Comparison of ENCODE assay signal across 18 cellular contexts in genomic region chr19:4016486-4016885, GRCh38. TPM values are rescaled to one million over a fixed set of nuclear protein-coding genes. Genes with fewer than 3 reads are reported as not detected.
DNase-seq lines count a peak whose midpoint lies in the region; ATAC-seq, FAIRE-seq and TF ChIP-seq lines count a peak whose summit lies in the region.
"Had no signal": no experiment of that assay in that cellular context is flagged by ENCODE, and none has a peak within 500 bp of the region (broad histone marks: within the 10 kb centered on the region; RNA-seq: fewer than 3 reads in every experiment).

No MANE protein-coding gene starts in this region.

- H3K27me3 Mint-ChIP-seq in HFFc6 (ENCODE audit: insufficient read depth) = peaks cover 7% of the 10 kb centered on the region
- no peaks in the 10 kb centered on the region for H3K27me3 Mint-ChIP-seq in activated CD8-positive, alpha-beta T cell treated with anti-CD3 and anti-CD28 coated beads, Interleukin-2, amount 10 ng/mL, durations not matched to agents 7 days and 5 days (ENCODE audit: low read depth)
- H3K27me3 Mint-ChIP-seq: activated naive CD4-positive, alpha-beta T cell treated with anti-CD3 and anti-CD28 coated beads, Interleukin-2, amount 50 U/mL, for 24 hours; central memory CD8-positive, alpha-beta T cell had no signal

- H2BK15ac ChIP-seq in mesenchymal stem cell (ENCODE audit: low read depth, poor library complexity, severe bottlenecking) = no peak overlapping the region

- no peak for ATAC-seq in K562
- ATAC-seq in activated CD8-positive, alpha-beta T cell treated with anti-CD3 and anti-CD28 coated beads, Interleukin-2, amount 10 ng/mL, durations not matched to agents 7 days and 5 days = no peak
- no peak for ATAC-seq in HG03378 (IDR thresholded peaks at IDR 0.05; ENCODE audit: unreplicated experiment)

- H3K27me3 ChIP-seq in K562 (ENCODE audit: control insufficient read depth in 2 of 2, insufficient read depth in 2 of 2, low read length in 2 of 2) (no peaks in the 10 kb centered on the region), mesenchymal stem cell (ENCODE audit: control insufficient read depth in 1 of 2, insufficient read depth in 1 of 2, low read length in 2 of 2) (no peaks in the 10 kb centered on the region), sigmoid colon (no peaks in the 10 kb centered on the region)

- POLR2A ChIA-PET in K562 (lab: Yijun Ruan, JAX) = interaction anchor here (0.5 kb wide), 1 partner anchor 407 kb away, joined by 3 read pairs; no protein-coding TSS in a partner anchor
- POLR2A ChIA-PET in activated CD8-positive, alpha-beta T cell treated with anti-CD3 and anti-CD28 coated beads, Interleukin-2, amount 10 ng/mL, durations not matched to agents 7 days and 5 days (lab: Charles Lee) = interaction anchor here (0.6 kb wide), 1 partner anchor 15 kb away, joined by 3 read pairs; no protein-coding TSS in a partner anchor

- TF ChIP-seq RAD21 in K562 (CRISPR knock-in tag; conservative IDR thresholded peaks at IDR 0.05 in 1 of 2, IDR thresholded peaks at IDR 0.05 in 1 of 2) = no peak

- peak overlapping the region; percentile 66 for H4K91ac ChIP-seq in mesenchymal stem cell (ENCODE audit: low read length)

- H2BK120ac ChIP-seq in mesenchymal stem cell (ENCODE audit: low read depth, low read length) = no peak overlapping the region

- H2BK12ac ChIP-seq in mesenchymal stem cell (ENCODE audit: low read length in 2 of 2) = peak overlapping the region in 1 of 2 experiments; percentile 11

- no peak overlapping the region for H3K27ac ChIP-seq in K562 (ENCODE audit: extremely low read depth, low read depth, low read length)
- H3K27ac ChIP-seq in mesenchymal stem cell (ENCODE audit: low read length, poor library complexity, severe bottlenecking) = no peak overlapping the region
- H3K27ac ChIP-seq in sigmoid colon = peak overlapping the region; percentile 68 to 86 (median 84)

- H3K4me1 ChIP-seq in K562 (replicated peaks in 1 of 2; ENCODE audit: control insufficient read depth in 2 of 2, insufficient read depth in 2 of 2, low read length in 2 of 2) (peaks cover 0 to 63% of the 10 kb centered on the region in 2 experiments; a peak in 2 of 5 replicates), mesenchymal stem cell (ENCODE audit: control insufficient read depth, insufficient read depth, low read depth, low read length) (peaks cover 41% of the 10 kb centered on the region), sigmoid colon (peaks cover 0 to 85% (median 76%) of the 10 kb centered on the region in 4 donors)

- in situ Hi-C loops in K562 (cut with MboI) = no loop called here

- peaks cover 28% of the 10 kb centered on the region for H3K79me2 ChIP-seq in K562 (ENCODE audit: control insufficient read depth, insufficient read depth, low read length)

- no peak overlapping the region for H3K27ac Mint-ChIP-seq in HFFc6
- H3K27ac Mint-ChIP-seq in activated CD8-positive, alpha-beta T cell treated with anti-CD3 and anti-CD28 coated beads, Interleukin-2, amount 10 ng/mL, durations not matched to agents 7 days and 5 days = no peak overlapping the region
- H3K27ac Mint-ChIP-seq: activated naive CD4-positive, alpha-beta T cell treated with anti-CD3 and anti-CD28 coated beads, Interleukin-2, amount 50 U/mL, for 24 hours had no signal

- H3K4me2 ChIP-seq in K562 (ENCODE audit: insufficient read depth, low read length) = no peak overlapping the region
- no peak overlapping the region for H3K4me2 ChIP-seq in mesenchymal stem cell (ENCODE audit: low read length, poor library complexity, severe bottlenecking)

- intact Hi-C loops in K562 (cut with micrococcal nuclease) = no loop called here
- intact Hi-C loops in sigmoid colon (cut with DNase I) = no loop called here

- no peaks in the 10 kb centered on the region for H3K36me3 Mint-ChIP-seq in HFFc6 (ENCODE audit: low read depth)
- H3K36me3 Mint-ChIP-seq in activated CD8-positive, alpha-beta T cell treated with anti-CD3 and anti-CD28 coated beads, Interleukin-2, amount 10 ng/mL, durations not matched to agents 7 days and 5 days (ENCODE audit: low read depth) = peaks cover 13% of the 10 kb centered on the region

- no peak overlapping the region for H2BK5ac ChIP-seq in mesenchymal stem cell (ENCODE audit: low read depth, low read length, poor library complexity, severe bottlenecking)

- no peaks in the 10 kb centered on the region for H3K4me1 Mint-ChIP-seq in HFFc6 (ENCODE audit: low read depth)
- peaks cover 8% of the 10 kb centered on the region for H3K4me1 Mint-ChIP-seq in activated CD8-positive, alpha-beta T cell treated with anti-CD3 and anti-CD28 coated beads, Interleukin-2, amount 10 ng/mL, durations not matched to agents 7 days and 5 days (ENCODE audit: low read depth)

- H3K18ac ChIP-seq in mesenchymal stem cell (ENCODE audit: low read depth in 1 of 2, low read length in 2 of 2) = no peak overlapping the region

- no TSS peak for BruUV-seq in K562 (replicated peaks; lab: Mats Ljungman, UMichigan)

- H3K9me1 ChIP-seq in K562 (ENCODE audit: control insufficient read depth, insufficient read depth, low read length) = no peaks in the 10 kb centered on the region

- no peak for FAIRE-seq in K562 (lab: Jason Lieb, UNC)
- FAIRE-seq: endometrium, islet of Langerhans had no signal

- DNase-seq in AG20443 (ENCODE audit: low spot score) (peak; percentile 1), K562 (ENCODE audit: extremely low read depth in 1 of 4, low spot score in 3 of 4) (no peak), mesenchymal stem cell (no peak), sigmoid colon (no peak), HFFc6 (no peak)
- no peak for DNase-seq in activated CD8-positive, alpha-beta T cell treated with anti-CD3 and anti-CD28 coated beads, Interleukin-2, amount 10 ng/mL, durations not matched to agents 7 days and 5 days
- no peak for DNase-seq in activated T-cell treated with anti-CD3 and anti-CD28 coated beads, Interleukin-2, amount 50 U/mL, for 48 hours
- DNase-seq: activated CD4-positive, CD25-positive, alpha-beta regulatory T cell treated with anti-CD3 and anti-CD28 coated beads, Interleukin-2, amount 50 U/mL, for 72 hours; foreskin fibroblast; MM.1S; NCI-H187 treated with DMSO at 0.1 percent for 48 hours; right cardiac atrium; SIG-M5 had no signal

- 88% methylated on average over 10 of the region's 12 CpGs for WGBS in K562 (ENCODE audit: insufficient coverage, low coverage, missing lambda C conversion rate)
- WGBS in mesenchymal stem cell = 94% methylated on average over 12 of the region's 12 CpGs
- WGBS in sigmoid colon, 2 donors = 90 to 91% methylated on average over 12 of the region's 12 CpGs

- peaks cover 51% of the 10 kb centered on the region for H3K79me1 ChIP-seq in mesenchymal stem cell (replicated peaks; ENCODE audit: low read length, poor library complexity, severe bottlenecking)

- H3K9me3 ChIP-seq in K562 (replicated peaks; ENCODE audit: control insufficient read depth, insufficient read depth, low read depth, low read length) (no peaks in the 10 kb centered on the region), mesenchymal stem cell (ENCODE audit: control insufficient read depth, low read length) (no peaks in the 10 kb centered on the region), sigmoid colon (no peaks in the 10 kb centered on the region)

- H4K20me1 ChIP-seq in K562 (replicated peaks; ENCODE audit: control insufficient read depth, insufficient read depth, low read length) = peaks cover 27% of the 10 kb centered on the region; the same call in 1 of the 2 replicates

- CTCF ChIA-PET in K562 (lab: Yijun Ruan, JAX; ENCODE audit: low intra/inter-chr PET ratio) = no interaction called here
- CTCF ChIA-PET in activated CD8-positive, alpha-beta T cell treated with anti-CD3 and anti-CD28 coated beads, Interleukin-2, amount 10 ng/mL, durations not matched to agents 7 days and 5 days (lab: Charles Lee) = no interaction called here

- H2AK5ac ChIP-seq in mesenchymal stem cell (ENCODE audit: low read length, severe bottlenecking) = no peak overlapping the region

- peaks cover 61% of the 10 kb centered on the region; the same call in 1 of the 3 replicates for H3K36me3 ChIP-seq in K562 (ENCODE audit: control insufficient read depth, insufficient read depth, low read length)
- H3K36me3 ChIP-seq in mesenchymal stem cell (ENCODE audit: control insufficient read depth in 1 of 2, insufficient read depth in 2 of 2, low read depth in 1 of 2, low read length in 2 of 2) = peaks cover 38 to 85% of the 10 kb centered on the region in 2 experiments
- H3K36me3 ChIP-seq in sigmoid colon = peaks cover 7 to 28% (median 13%) of the 10 kb centered on the region in 4 donors

- H4K8ac ChIP-seq in mesenchymal stem cell (ENCODE audit: low read length) = no peak overlapping the region

- no peak for TF ChIP-seq POLR2A in K562 (conservative IDR thresholded peaks at IDR 0.05)
- no peak for TF ChIP-seq POLR2A in sigmoid colon (IDR thresholded peaks at IDR 0.05)

- TF ChIP-seq CTCF in K562 (IDR thresholded peaks at IDR 0.05 in 2 of 3, conservative IDR thresholded peaks at IDR 0.05 in 1 of 3; ENCODE audit: insufficient read depth in 2 of 3, low read depth in 1 of 3, low read length in 3 of 3) (no peak), sigmoid colon (IDR thresholded peaks at IDR 0.05) (no peak), HFFc6 (IDR thresholded peaks at IDR 0.05) (no peak)

- no peaks in the 10 kb centered on the region for H3K9me3 Mint-ChIP-seq in HFFc6
- H3K9me3 Mint-ChIP-seq in activated CD8-positive, alpha-beta T cell treated with anti-CD3 and anti-CD28 coated beads, Interleukin-2, amount 10 ng/mL, durations not matched to agents 7 days and 5 days (ENCODE audit: insufficient read depth) = no peaks in the 10 kb centered on the region
- H3K9me3 Mint-ChIP-seq: activated naive CD4-positive, alpha-beta T cell treated with anti-CD3 and anti-CD28 coated beads, Interleukin-2, amount 50 U/mL, for 24 hours; central memory CD8-positive, alpha-beta T cell had no signal

- H2AFZ ChIP-seq in K562 (ENCODE audit: low read depth, low read length) = no peak overlapping the region
- no peak overlapping the region for H2AFZ ChIP-seq in mesenchymal stem cell (ENCODE audit: low read depth, low read length)

- H3K9ac ChIP-seq in K562 (ENCODE audit: insufficient read depth in 1 of 2, low read depth in 2 of 2, low read length in 2 of 2) (no peak overlapping the region; a peak in 1 of 4 replicates), mesenchymal stem cell (ENCODE audit: low read length) (no peak overlapping the region)

- H3K23ac ChIP-seq in mesenchymal stem cell (ENCODE audit: low read length in 2 of 2) = no peak overlapping the region

- TF ChIP-seq EP300 in K562 (IDR thresholded peaks at IDR 0.05; ENCODE audit: low read length) (no peak), sigmoid colon (IDR thresholded peaks at IDR 0.05) (no peak)

- no peak overlapping the region for H3K14ac ChIP-seq in mesenchymal stem cell (ENCODE audit: low read length in 2 of 2)

- H3K4me3 Mint-ChIP-seq in HFFc6 = no peak overlapping the region
- H3K4me3 Mint-ChIP-seq in activated CD8-positive, alpha-beta T cell treated with anti-CD3 and anti-CD28 coated beads, Interleukin-2, amount 10 ng/mL, durations not matched to agents 7 days and 5 days = no peak overlapping the region
- H3K4me3 Mint-ChIP-seq: activated naive CD4-positive, alpha-beta T cell treated with anti-CD3 and anti-CD28 coated beads, Interleukin-2, amount 50 U/mL, for 24 hours had no signal

- no peak overlapping the region for H3K4me3 ChIP-seq in K562
- no peak overlapping the region for H3K4me3 ChIP-seq in mesenchymal stem cell (ENCODE audit: insufficient read depth in 1 of 2, low read depth in 1 of 2, low read length in 2 of 2)
- peak overlapping the region in 1 of 4 donors; percentile 35 for H3K4me3 ChIP-seq in sigmoid colon

- H3K4ac ChIP-seq in mesenchymal stem cell (ENCODE audit: low read depth in 1 of 2, low read length in 2 of 2) = no peak overlapping the region

RNA-seq across cellular contexts. Expression of gene PIAS4, which starts 8.9 kb away (rescaled TPM):
- 19.4 and 56.5 TPM in 2 replicates for total RNA-seq in K562 (2011; cell fraction: chromatin; rRNA removed; ENCODE audit: low replicate concordance)
- 36.9 and 39.3 TPM in 2 replicates for total RNA-seq in K562 (2011; cell fraction: nucleolus; rRNA removed)
- 20.4 and 20.9 TPM in 2 replicates for total RNA-seq in K562 (2011; cell fraction: nucleoplasm; rRNA removed)
- total RNA-seq in K562 (2014; rRNA removed) (21.9 and 26.4 TPM in 2 replicates), K562 (2014; rRNA removed; fragmentation: Illumina TruSeq; extraction: Trizol) (5.3 and 7.3 TPM in 2 replicates), K562 (2015; rRNA removed; fragmentation: Illumina TruSeq; extraction: Trizol) (14.3 and 14.4 TPM in 2 replicates), K562 (2021) (24.9 and 34.9 TPM in 2 replicates), sigmoid colon (10 to 100 TPM; 16.5 to 29.9 (median 19.3) TPM)
- polyA plus RNA-seq in K562 (2011; rRNA removed) (6.7 and 7.1 TPM in 2 replicates), K562 (2014; fragmentation: Illumina TruSeq; extraction: Trizol) (14.5 and 23.3 TPM in 2 replicates), K562 (2014; fragmentation: Nextera tagmentation; extraction: Ambion mirVana) (under 1 TPM; 0.27 TPM), K562 (2014; rRNA removed) (14.8 and 19.9 TPM in 2 replicates), sigmoid colon (10 to 100 TPM in 2 of 3 donors, 1 to 10 TPM in 1; 7.2 to 21.8 (median 15.0) TPM)
- 7.4 and 15.5 TPM in 2 replicates for polyA plus RNA-seq in K562 (2011; cell fraction: cytosol; rRNA removed)
- polyA plus RNA-seq in K562 (2011; cell fraction: nucleus; rRNA removed) = 11.2 and 22.2 TPM in 2 replicates
- 23.1 and 44.7 TPM in 2 replicates for polyA plus RNA-seq in K562 (2012)
- 4.6 and 5.3 TPM in 2 replicates for polyA minus RNA-seq in K562 (2011; rRNA and poly(A)+ RNA removed)
- 14.9 and 18.8 TPM in 2 replicates for polyA minus RNA-seq in K562 (2011; cell fraction: cytosol; rRNA and poly(A)+ RNA removed)
- 21.3 and 22.4 TPM in 2 replicates for polyA minus RNA-seq in K562 (2011; cell fraction: nucleus; rRNA and poly(A)+ RNA removed)
- polyA plus RNA-seq in mesenchymal stem cell (2013, experiment 1 of 2) = 49.3 TPM
- 49.4 TPM for polyA plus RNA-seq in mesenchymal stem cell (2013, experiment 2 of 2)
- 10 to 100 TPM; 20.0 to 26.0 (median 23.3) TPM for total RNA-seq in HFFc6 (2021; fragmentation: NEBNext Ultra II Directional; extraction: Animal tissue kit (Norgen Biotek cat#: 25700))
- total RNA-seq in activated CD8-positive, alpha-beta T cell treated with anti-CD3 and anti-CD28 coated beads, Interleukin-2, amount 10 ng/mL, durations not matched to agents 7 days and 5 days = 10 to 100 TPM; 34.2 to 35.6 TPM

RNA-seq across cellular contexts. Expression of gene EEF2, which starts 31.2 kb away (rescaled TPM):
- 411 and 869 TPM in 2 replicates for total RNA-seq in K562 (2011; cell fraction: chromatin; rRNA removed; ENCODE audit: low replicate concordance)
- 851 and 883 TPM in 2 replicates for total RNA-seq in K562 (2011; cell fraction: nucleolus; rRNA removed)
- total RNA-seq in K562 (2011; cell fraction: nucleoplasm; rRNA removed) = 585 and 614 TPM in 2 replicates
- total RNA-seq in K562 (2014; rRNA removed) (1,752 and 1,953 TPM in 2 replicates), K562 (2014; rRNA removed; fragmentation: Illumina TruSeq; extraction: Trizol) (1,453 and 1,647 TPM in 2 replicates), K562 (2015; rRNA removed; fragmentation: Illumina TruSeq; extraction: Trizol) (1,387 and 1,494 TPM in 2 replicates), K562 (2021) (2,825 and 3,003 TPM in 2 replicates), sigmoid colon (1,000 to 10,000 TPM; 1,842 to 2,448 (median 2,055) TPM)
- polyA plus RNA-seq in K562 (2011; rRNA removed) (1,026 and 1,305 TPM in 2 replicates), K562 (2014; fragmentation: Illumina TruSeq; extraction: Trizol) (1,501 and 2,376 TPM in 2 replicates), K562 (2014; fragmentation: Nextera tagmentation; extraction: Ambion mirVana) (100 to 1,000 TPM; 372 to 422 TPM), K562 (2014; rRNA removed) (1,067 and 1,158 TPM in 2 replicates), sigmoid colon (1,000 to 10,000 TPM in 2 of 3 donors, 100 to 1,000 TPM in 1; 906 to 1,654 (median 1,225) TPM)
- polyA plus RNA-seq in K562 (2011; cell fraction: cytosol; rRNA removed) = 1,502 and 1,797 TPM in 2 replicates
- 696 and 770 TPM in 2 replicates for polyA plus RNA-seq in K562 (2011; cell fraction: nucleus; rRNA removed)
- polyA plus RNA-seq in K562 (2012) = 3,305 and 4,013 TPM in 2 replicates
- 1,191 and 1,209 TPM in 2 replicates for polyA minus RNA-seq in K562 (2011; rRNA and poly(A)+ RNA removed)
- 1,563 and 2,307 TPM in 2 replicates for polyA minus RNA-seq in K562 (2011; cell fraction: cytosol; rRNA and poly(A)+ RNA removed)
- 434 and 599 TPM in 2 replicates for polyA minus RNA-seq in K562 (2011; cell fraction: nucleus; rRNA and poly(A)+ RNA removed)
- polyA plus RNA-seq in mesenchymal stem cell (2013, experiment 1 of 2) = 2,485 TPM
- 2,452 TPM for polyA plus RNA-seq in mesenchymal stem cell (2013, experiment 2 of 2)
- total RNA-seq in HFFc6 (2021; fragmentation: NEBNext Ultra II Directional; extraction: Animal tissue kit (Norgen Biotek cat#: 25700)) = 1,000 to 10,000 TPM; 2,555 to 2,867 (median 2,696) TPM
- 1,000 to 10,000 TPM; 1,524 to 1,558 TPM for total RNA-seq in activated CD8-positive, alpha-beta T cell treated with anti-CD3 and anti-CD28 coated beads, Interleukin-2, amount 10 ng/mL, durations not matched to agents 7 days and 5 days

RNA-seq across cellular contexts. Expression of gene DAPK3, which starts 45.6 kb away (rescaled TPM):
- total RNA-seq in K562 (2011; cell fraction: chromatin; rRNA removed; ENCODE audit: low replicate concordance) = 39.7 and 130 TPM in 2 replicates
- total RNA-seq in K562 (2011; cell fraction: nucleolus; rRNA removed) = 64.5 and 77.9 TPM in 2 replicates
- 43.5 and 49.6 TPM in 2 replicates for total RNA-seq in K562 (2011; cell fraction: nucleoplasm; rRNA removed)
- total RNA-seq in K562 (2014; rRNA removed) (60.1 and 62.7 TPM in 2 replicates), K562 (2014; rRNA removed; fragmentation: Illumina TruSeq; extraction: Trizol) (4.4 and 9.2 TPM in 2 replicates), K562 (2015; rRNA removed; fragmentation: Illumina TruSeq; extraction: Trizol) (25.0 and 26.2 TPM in 2 replicates), K562 (2021) (39.2 and 54.1 TPM in 2 replicates), sigmoid colon (100 to 1,000 TPM in 3 of 4 donors, 10 to 100 TPM in 1; 91.3 to 167 (median 125) TPM)
- polyA plus RNA-seq in K562 (2011; rRNA removed) (24.0 and 29.4 TPM in 2 replicates), K562 (2014; fragmentation: Illumina TruSeq; extraction: Trizol) (29.4 and 45.3 TPM in 2 replicates), K562 (2014; fragmentation: Nextera tagmentation; extraction: Ambion mirVana) (under 1 TPM; 0.14 to 0.21 TPM), K562 (2014; rRNA removed) (59.6 and 63.4 TPM in 2 replicates), sigmoid colon (10 to 100 TPM; 38.4 to 66.8 (median 52.9) TPM)
- polyA plus RNA-seq in K562 (2011; cell fraction: cytosol; rRNA removed) = 31.0 and 40.6 TPM in 2 replicates
- 67.8 and 75.4 TPM in 2 replicates for polyA plus RNA-seq in K562 (2011; cell fraction: nucleus; rRNA removed)
- 39.9 and 60.2 TPM in 2 replicates for polyA plus RNA-seq in K562 (2012)
- polyA minus RNA-seq in K562 (2011; rRNA and poly(A)+ RNA removed) = 10.9 and 17.4 TPM in 2 replicates
- polyA minus RNA-seq in K562 (2011; cell fraction: cytosol; rRNA and poly(A)+ RNA removed) = 21.4 and 25.5 TPM in 2 replicates
- 18.0 and 24.4 TPM in 2 replicates for polyA minus RNA-seq in K562 (2011; cell fraction: nucleus; rRNA and poly(A)+ RNA removed)
- polyA plus RNA-seq in mesenchymal stem cell (2013, experiment 1 of 2) = 83.5 TPM
- polyA plus RNA-seq in mesenchymal stem cell (2013, experiment 2 of 2) = 80.6 TPM
- 100 to 1,000 TPM; 116 to 140 (median 128) TPM for total RNA-seq in HFFc6 (2021; fragmentation: NEBNext Ultra II Directional; extraction: Animal tissue kit (Norgen Biotek cat#: 25700))
- 10 to 100 TPM; 43.0 to 44.9 TPM for total RNA-seq in activated CD8-positive, alpha-beta T cell treated with anti-CD3 and anti-CD28 coated beads, Interleukin-2, amount 10 ng/mL, durations not matched to agents 7 days and 5 days

RNA-seq across cellular contexts. Expression of gene ZBTB7A, which starts 50.2 kb away (rescaled TPM):
- total RNA-seq in K562 (2011; cell fraction: chromatin; rRNA removed; ENCODE audit: low replicate concordance) = 5.4 and 20.2 TPM in 2 replicates
- 10.5 and 12.0 TPM in 2 replicates for total RNA-seq in K562 (2011; cell fraction: nucleolus; rRNA removed)
- total RNA-seq in K562 (2011; cell fraction: nucleoplasm; rRNA removed) = 5.3 and 7.3 TPM in 2 replicates
- total RNA-seq in K562 (2014; rRNA removed) (10.2 and 13.8 TPM in 2 replicates), K562 (2014; rRNA removed; fragmentation: Illumina TruSeq; extraction: Trizol) (1.6 and 1.8 TPM in 2 replicates), K562 (2015; rRNA removed; fragmentation: Illumina TruSeq; extraction: Trizol) (4.6 and 4.8 TPM in 2 replicates), K562 (2021) (32.7 and 34.0 TPM in 2 replicates), sigmoid colon (10 to 100 TPM; 35.4 to 53.2 (median 44.8) TPM)
- polyA plus RNA-seq in K562 (2011; rRNA removed) (2.0 and 2.4 TPM in 2 replicates), K562 (2014; fragmentation: Illumina TruSeq; extraction: Trizol) (6.3 and 8.3 TPM in 2 replicates), K562 (2014; fragmentation: Nextera tagmentation; extraction: Ambion mirVana) (under 1 TPM; 0.11 to 0.27 TPM), K562 (2014; rRNA removed) (10.8 and 11.6 TPM in 2 replicates), sigmoid colon (10 to 100 TPM; 22.8 to 39.1 (median 23.8) TPM)
- 2.8 and 11.2 TPM in 2 replicates for polyA plus RNA-seq in K562 (2011; cell fraction: cytosol; rRNA removed)
- 7.4 and 18.4 TPM in 2 replicates for polyA plus RNA-seq in K562 (2011; cell fraction: nucleus; rRNA removed)
- 8.9 and 10.8 TPM in 2 replicates for polyA plus RNA-seq in K562 (2012)
- polyA minus RNA-seq in K562 (2011; rRNA and poly(A)+ RNA removed) = 1.3 and 1.7 TPM in 2 replicates
- 14.2 and 20.6 TPM in 2 replicates for polyA minus RNA-seq in K562 (2011; cell fraction: cytosol; rRNA and poly(A)+ RNA removed)
- 5.4 and 5.8 TPM in 2 replicates for polyA minus RNA-seq in K562 (2011; cell fraction: nucleus; rRNA and poly(A)+ RNA removed)
- 27.7 TPM for polyA plus RNA-seq in mesenchymal stem cell (2013, experiment 1 of 2)
- 26.9 TPM for polyA plus RNA-seq in mesenchymal stem cell (2013, experiment 2 of 2)
- total RNA-seq in HFFc6 (2021; fragmentation: NEBNext Ultra II Directional; extraction: Animal tissue kit (Norgen Biotek cat#: 25700)) = 10 to 100 TPM; 40.8 to 47.6 (median 43.6) TPM
- total RNA-seq in activated CD8-positive, alpha-beta T cell treated with anti-CD3 and anti-CD28 coated beads, Interleukin-2, amount 10 ng/mL, durations not matched to agents 7 days and 5 days = 10 to 100 TPM; 59.1 to 63.1 TPM

Comparison
In these comparisons a context has a peak if more than half of its experiments do, and no peak if none do; other contexts are left out.
1. H3K27ac ChIP-seq: peak in sigmoid colon (4 of 4); none in K562 (single experiment) and mesenchymal stem cell (single experiment).